4 cellular contexts compared by ENCODE assay signal in the genomic region with DNA sequence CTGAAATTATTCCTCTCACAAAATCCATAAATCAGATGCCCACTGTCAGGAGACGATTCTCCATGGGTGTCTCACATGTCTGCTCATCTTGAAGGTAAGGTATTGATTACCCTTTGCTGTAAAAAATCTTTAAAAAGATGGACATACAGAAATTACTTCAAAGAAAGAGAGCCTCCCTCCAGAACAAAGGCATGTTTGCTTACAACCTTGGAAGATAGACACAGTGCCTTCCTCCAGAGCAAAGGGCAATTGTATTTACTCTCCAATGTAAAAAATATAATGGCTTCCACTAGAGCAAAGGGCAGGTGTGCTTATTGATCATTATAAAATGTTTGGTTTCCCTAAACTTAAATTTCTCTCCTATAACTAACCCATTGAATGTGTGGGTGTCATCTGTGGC.
"Had no signal": no experiment of that assay in that cellular context is flagged by ENCODE, and none has a peak within 500 bp of the region (broad histone marks: within the 10 kb centered on the region; RNA-seq: fewer than 3 reads in every experiment).

No MANE protein-coding gene starts in this region.

- DNase-seq: KBM-7 had no signal

- FAIRE-seq: HTR-8/SVneo, K562 had no signal

- ATAC-seq: K562 had no signal

- H3K4me3 ChIP-seq: K562 had no signal

- H3K27ac ChIP-seq: HL-60 had no signal
